1 cellular context compared by ENCODE assay signal in the genomic region with DNA sequence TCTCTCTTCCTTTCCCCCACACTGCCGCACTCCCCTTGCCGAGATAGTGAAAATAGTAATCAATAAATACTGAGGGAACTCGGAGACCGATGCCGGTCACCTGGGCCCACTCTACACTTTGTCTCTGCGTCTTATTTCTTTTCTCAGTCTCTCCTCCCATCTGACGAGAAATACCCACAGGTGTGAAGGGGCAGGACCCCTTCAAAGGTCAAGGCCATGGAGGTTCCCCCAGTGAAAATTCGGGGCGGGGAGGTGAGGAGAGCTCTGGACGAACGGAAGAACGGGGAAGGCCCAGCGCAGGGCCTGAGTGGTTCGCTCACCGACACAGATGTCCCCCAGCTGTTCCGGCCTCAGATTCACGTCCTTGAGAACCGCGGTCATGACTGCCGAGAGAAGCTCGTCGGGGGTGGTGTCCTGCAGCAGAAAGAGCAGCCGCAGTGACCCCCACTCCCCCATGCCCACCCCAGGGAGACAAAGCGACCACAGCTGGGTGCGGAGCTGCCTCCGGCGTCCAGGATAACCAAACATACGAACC.
TF ChIP-seq lines count a peak whose summit lies in the region.

No MANE protein-coding gene starts in this region.

TF ChIP-seq in GM12878, 131 proteins besides CTCF, POLR2A, EP300 and RAD21:
- TF ChIP-seq MYC (IDR thresholded peaks at IDR 0.05; ENCODE audit: insufficient read depth, insufficient read length, insufficient replicate concordance, low read length, severe bottlenecking) (no peak), RAD51 (IDR thresholded peaks at IDR 0.05) (no peak), ESRRA (IDR thresholded peaks at IDR 0.05; ENCODE audit: low read length) (no peak), NR2C2 (IDR thresholded peaks at IDR 0.05; ENCODE audit: borderline replicate concordance, control insufficient read depth, insufficient read length, low read depth) (no peak), TCF3 (IDR thresholded peaks at IDR 0.05; ENCODE audit: borderline replicate concordance, insufficient read depth, low read depth, low read length) (peak; percentile 67; the same call in 1 of the 2 replicates), NR2F1 (conservative IDR thresholded peaks at IDR 0.05) (no peak), HDAC2 (IDR thresholded peaks at IDR 0.05) (no peak), TCF12 (IDR thresholded peaks at IDR 0.05; ENCODE audit: low read depth, low read length) (peak; percentile 81), WRNIP1 (IDR thresholded peaks at IDR 0.05; ENCODE audit: borderline replicate concordance, low read depth, low read length) (no peak), NRF1 (conservative IDR thresholded peaks at IDR 0.05; ENCODE audit: low read depth, low read length) (no peak), NR2C1 (IDR thresholded peaks at IDR 0.05) (0 out of 2 replicates have a peak, but pooled peaks have one; percentile 22), STAT3 (IDR thresholded peaks at IDR 0.05; ENCODE audit: low read depth, low read length) (no peak), BMI1 (IDR thresholded peaks at IDR 0.05; ENCODE audit: borderline replicate concordance) (no peak), RB1 (IDR thresholded peaks at IDR 0.05; ENCODE audit: borderline replicate concordance) (no peak)
- TF ChIP-seq, protein P1, sequence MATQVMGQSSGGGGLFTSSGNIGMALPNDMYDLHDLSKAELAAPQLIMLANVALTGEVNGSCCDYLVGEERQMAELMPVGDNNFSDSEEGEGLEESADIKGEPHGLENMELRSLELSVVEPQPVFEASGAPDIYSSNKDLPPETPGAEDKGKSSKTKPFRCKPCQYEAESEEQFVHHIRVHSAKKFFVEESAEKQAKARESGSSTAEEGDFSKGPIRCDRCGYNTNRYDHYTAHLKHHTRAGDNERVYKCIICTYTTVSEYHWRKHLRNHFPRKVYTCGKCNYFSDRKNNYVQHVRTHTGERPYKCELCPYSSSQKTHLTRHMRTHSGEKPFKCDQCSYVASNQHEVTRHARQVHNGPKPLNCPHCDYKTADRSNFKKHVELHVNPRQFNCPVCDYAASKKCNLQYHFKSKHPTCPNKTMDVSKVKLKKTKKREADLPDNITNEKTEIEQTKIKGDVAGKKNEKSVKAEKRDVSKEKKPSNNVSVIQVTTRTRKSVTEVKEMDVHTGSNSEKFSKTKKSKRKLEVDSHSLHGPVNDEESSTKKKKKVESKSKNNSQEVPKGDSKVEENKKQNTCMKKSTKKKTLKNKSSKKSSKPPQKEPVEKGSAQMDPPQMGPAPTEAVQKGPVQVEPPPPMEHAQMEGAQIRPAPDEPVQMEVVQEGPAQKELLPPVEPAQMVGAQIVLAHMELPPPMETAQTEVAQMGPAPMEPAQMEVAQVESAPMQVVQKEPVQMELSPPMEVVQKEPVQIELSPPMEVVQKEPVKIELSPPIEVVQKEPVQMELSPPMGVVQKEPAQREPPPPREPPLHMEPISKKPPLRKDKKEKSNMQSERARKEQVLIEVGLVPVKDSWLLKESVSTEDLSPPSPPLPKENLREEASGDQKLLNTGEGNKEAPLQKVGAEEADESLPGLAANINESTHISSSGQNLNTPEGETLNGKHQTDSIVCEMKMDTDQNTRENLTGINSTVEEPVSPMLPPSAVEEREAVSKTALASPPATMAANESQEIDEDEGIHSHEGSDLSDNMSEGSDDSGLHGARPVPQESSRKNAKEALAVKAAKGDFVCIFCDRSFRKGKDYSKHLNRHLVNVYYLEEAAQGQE (IDR thresholded peaks at IDR 0.05; ENCODE audit: low read depth, low read length), result no peak
- TF ChIP-seq, protein P2, sequence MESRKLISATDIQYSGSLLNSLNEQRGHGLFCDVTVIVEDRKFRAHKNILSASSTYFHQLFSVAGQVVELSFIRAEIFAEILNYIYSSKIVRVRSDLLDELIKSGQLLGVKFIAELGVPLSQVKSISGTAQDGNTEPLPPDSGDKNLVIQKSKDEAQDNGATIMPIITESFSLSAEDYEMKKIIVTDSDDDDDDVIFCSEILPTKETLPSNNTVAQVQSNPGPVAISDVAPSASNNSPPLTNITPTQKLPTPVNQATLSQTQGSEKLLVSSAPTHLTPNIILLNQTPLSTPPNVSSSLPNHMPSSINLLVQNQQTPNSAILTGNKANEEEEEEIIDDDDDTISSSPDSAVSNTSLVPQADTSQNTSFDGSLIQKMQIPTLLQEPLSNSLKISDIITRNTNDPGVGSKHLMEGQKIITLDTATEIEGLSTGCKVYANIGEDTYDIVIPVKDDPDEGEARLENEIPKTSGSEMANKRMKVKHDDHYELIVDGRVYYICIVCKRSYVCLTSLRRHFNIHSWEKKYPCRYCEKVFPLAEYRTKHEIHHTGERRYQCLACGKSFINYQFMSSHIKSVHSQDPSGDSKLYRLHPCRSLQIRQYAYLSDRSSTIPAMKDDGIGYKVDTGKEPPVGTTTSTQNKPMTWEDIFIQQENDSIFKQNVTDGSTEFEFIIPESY (IDR thresholded peaks at IDR 0.05), result no peak
